ENCODE assay signal across 12 cellular contexts in genomic region chr18:12226807-12227206, GRCh38. TPM values are rescaled to one million over a fixed set of nuclear protein-coding genes. Genes with fewer than 3 reads are reported as not detected.
"Had no signal": no experiment of that assay in that cellular context is flagged by ENCODE, and none has a peak within 500 bp of the region (broad histone marks: within the 10 kb centered on the region; RNA-seq: fewer than 3 reads in every experiment).

No MANE protein-coding gene starts in this region.

RNA-seq across cellular contexts. Expression of gene CIDEA, which starts 27.4 kb away (rescaled TPM):
- total RNA-seq: left lung; liver; lower lobe of right lung; mucosa of gallbladder; naive thymus-derived CD8-positive, alpha-beta T cell; neural crest cell; osteoblast; prostate gland; smooth muscle cell; stomach; testis; upper lobe of left lung had no signal
- polyA plus RNA-seq: liver; naive thymus-derived CD8-positive, alpha-beta T cell; smooth muscle cell had no signal
